32 cellular contexts compared by ENCODE assay signal in the genomic region with DNA sequence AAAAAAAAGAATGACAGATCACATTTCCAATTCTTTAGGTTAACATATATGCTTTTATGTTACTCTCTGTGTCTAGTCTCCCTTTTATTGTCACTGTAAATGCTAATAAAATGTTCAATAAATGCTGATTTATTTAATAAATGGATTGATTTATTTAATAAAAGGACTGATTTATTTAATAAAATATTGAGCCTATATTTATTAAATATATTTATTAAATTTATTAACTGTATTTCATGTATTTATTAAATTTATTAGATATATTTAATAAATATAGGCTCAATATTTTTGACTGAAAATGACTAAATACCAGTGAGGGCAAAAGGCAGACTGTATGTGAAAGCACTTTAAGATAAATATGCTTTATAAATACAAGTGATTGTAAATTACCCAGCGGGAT.
"Had no signal": no experiment of that assay in that cellular context is flagged by ENCODE, and none has a peak within 500 bp of the region (broad histone marks: within the 10 kb centered on the region; RNA-seq: fewer than 3 reads in every experiment).

No MANE protein-coding gene starts in this region.

- H3K4me1 Mint-ChIP-seq: activated B cell treated with CpG ODN at 0.5 μM for 24 hours; activated T-helper 17 cell treated with anti-CD3 and anti-CD28 coated beads, Interleukin-2, amount 50 U/mL, for 72 hours; T-helper 17 cell had no signal

- H3K27ac ChIP-seq: epithelial cell of prostate, esophagus squamous epithelium, heart left ventricle, VCaP had no signal

- H3K4me1 ChIP-seq: esophagus squamous epithelium, heart left ventricle had no signal

- H3K9me3 Mint-ChIP-seq: activated B cell treated with CpG ODN at 0.5 μM for 24 hours; activated CD8-positive, alpha-beta T cell treated with anti-CD3 and anti-CD28 coated beads for 36 hours; activated T-cell treated with anti-CD3 and anti-CD28 coated beads, Interleukin-2, amount 50 U/mL, for 4 hours; activated T-helper 17 cell treated with anti-CD3 and anti-CD28 coated beads, Interleukin-2, amount 50 U/mL, for 72 hours; effector memory CD8-positive, alpha-beta T cell; T-helper 2 cell treated with Interferon-gamma antibody and Interleukin-4, amounts not matched to agents 5 μg/mL and 100 μg/mL, for 36 hours had no signal

- H3K27ac Mint-ChIP-seq: activated B cell treated with CpG ODN at 0.5 μM for 24 hours; activated CD8-positive, alpha-beta T cell treated with anti-CD3 and anti-CD28 coated beads for 36 hours; activated naive CD8-positive, alpha-beta T cell; activated T-helper 17 cell treated with anti-CD3 and anti-CD28 coated beads, Interleukin-2, amount 50 U/mL, for 72 hours; effector memory CD8-positive, alpha-beta T cell; T-helper 17 cell; T-helper 2 cell treated with Interferon-gamma antibody and Interleukin-4, amounts not matched to agents 5 μg/mL and 100 μg/mL, for 36 hours had no signal

- H3K4me3 ChIP-seq: esophagus squamous epithelium, heart left ventricle had no signal

- H3K36me3 ChIP-seq: esophagus squamous epithelium, heart left ventricle had no signal

- H3K4me3 Mint-ChIP-seq: activated B cell treated with CpG ODN at 0.5 μM for 24 hours; activated CD8-positive, alpha-beta T cell treated with anti-CD3 and anti-CD28 coated beads for 36 hours; activated naive CD8-positive, alpha-beta T cell; activated T-cell treated with anti-CD3 and anti-CD28 coated beads, Interleukin-2, amount 50 U/mL, for 4 hours; activated T-helper 17 cell treated with anti-CD3 and anti-CD28 coated beads, Interleukin-2, amount 50 U/mL, for 72 hours; effector memory CD8-positive, alpha-beta T cell; T-helper 17 cell; T-helper 2 cell treated with Interferon-gamma antibody and Interleukin-4, amounts not matched to agents 5 μg/mL and 100 μg/mL, for 36 hours had no signal

- FAIRE-seq: astrocyte, colon, endothelial cell of umbilical vein had no signal

- H3K36me3 Mint-ChIP-seq: activated naive CD8-positive, alpha-beta T cell had no signal

- DNase-seq: activated B cell treated with CpG ODN at 0.5 μM for 24 hours; activated CD4-positive, alpha-beta T cell treated with anti-CD3 and anti-CD28 coated beads for 48 hours; activated CD4-positive, alpha-beta T cell treated with anti-CD3 and anti-CD28 coated beads, Interleukin-2, amount 50 U/mL, for 1 hour; activated CD4-positive, alpha-beta T cell treated with anti-CD3 and anti-CD28 coated beads, Interleukin-2, amount 50 U/mL, for 48 hours; activated CD8-positive, alpha-beta T cell treated with anti-CD3 and anti-CD28 coated beads for 36 hours; activated effector memory CD4-positive, alpha-beta T cell treated with Interleukin-2 at 50 U/mL for 16 hours; activated gamma-delta T cell treated with Interleukin-2 at 50 U/mL for 16 hours; activated naive CD4-positive, alpha-beta T cell treated with anti-CD3 and anti-CD28 coated beads, Interleukin-2, amount 50 U/mL, for 16 hours; activated naive CD4-positive, alpha-beta T cell treated with Interleukin-2 at 50 U/mL for 16 hours; activated T-cell treated with anti-CD3 and anti-CD28 coated beads, Interleukin-2, amount 50 U/mL, for 4 hours; amniotic stem cell; anterior cingulate cortex; caudate nucleus; cortex of kidney; dermis blood vessel endothelial cell; effector CD4-positive, alpha-beta T cell; effector memory CD8-positive, alpha-beta T cell; esophagus squamous epithelium; foreskin melanocyte; glutamatergic neuron; heart left ventricle; T-helper 1 cell; T-helper 17 cell had no signal

- H3K9me3 ChIP-seq: esophagus squamous epithelium, heart left ventricle had no signal

- ATAC-seq: activated CD4-positive, CD25-positive, alpha-beta regulatory T cell treated with anti-CD3 and anti-CD28 coated beads, Interleukin-2, amount 50 U/mL, for 24 hours; activated CD8-positive, alpha-beta T cell treated with anti-CD3 and anti-CD28 coated beads for 36 hours; activated T-cell treated with anti-CD3 and anti-CD28 coated beads, Interleukin-2, amount 50 U/mL, for 4 hours; activated T-helper 17 cell treated with anti-CD3 and anti-CD28 coated beads, Interleukin-2, amount 50 U/mL, for 72 hours; effector memory CD8-positive, alpha-beta T cell; heart left ventricle; T-helper 17 cell had no signal
